Comparison of ENCODE assay signal across 1 cellular context in the genomic region with DNA sequence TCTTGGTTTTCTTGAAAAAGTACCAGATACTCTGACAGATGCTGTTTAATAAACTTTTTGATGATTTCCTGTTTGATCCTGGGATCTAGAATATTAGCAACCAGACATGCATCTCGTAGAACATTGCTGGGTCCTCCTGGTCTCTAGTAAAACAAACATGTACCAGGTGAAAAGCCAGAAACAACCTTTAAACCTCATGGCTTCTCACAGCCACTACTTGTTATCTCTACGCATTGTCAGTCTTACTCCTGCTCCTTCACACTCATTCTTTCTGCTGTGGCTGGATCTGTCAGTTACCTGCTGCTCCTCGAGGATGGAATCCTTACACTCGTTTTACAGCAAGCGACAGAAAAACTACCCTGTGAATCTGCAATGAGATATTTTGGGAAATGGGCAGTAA.
TF ChIP-seq lines count a peak whose summit lies in the region.

No MANE protein-coding gene starts in this region.

TF ChIP-seq in HepG2, 621 proteins besides CTCF, POLR2A, EP300 and RAD21:
- TF ChIP-seq TFE3 (CRISPR knock-in tag; IDR thresholded peaks at IDR 0.05) (no peak), ELF1 (CRISPR knock-in tag; IDR thresholded peaks at IDR 0.05) (no peak), ZNF883 (CRISPR knock-in tag; IDR thresholded peaks at IDR 0.05; ENCODE audit: not compliant biosample characterization) (no peak), GMEB1 (CRISPR knock-in tag; IDR thresholded peaks at IDR 0.05; ENCODE audit: borderline replicate concordance) (no peak), BHLHE40 (IDR thresholded peaks at IDR 0.05; ENCODE audit: low read length) (no peak), BCL3 (CRISPR knock-in tag; IDR thresholded peaks at IDR 0.05) (no peak), MED8 (CRISPR knock-in tag; IDR thresholded peaks at IDR 0.05; ENCODE audit: insufficient replicate concordance) (no peak), NFIB (CRISPR knock-in tag; IDR thresholded peaks at IDR 0.05; ENCODE audit: borderline replicate concordance) (no peak), NFKB2 (CRISPR knock-in tag; IDR thresholded peaks at IDR 0.05; ENCODE audit: borderline replicate concordance) (no peak), KLF12 (CRISPR knock-in tag; IDR thresholded peaks at IDR 0.05; ENCODE audit: borderline replicate concordance) (no peak), ZNF839 (CRISPR knock-in tag; IDR thresholded peaks at IDR 0.05; ENCODE audit: borderline replicate concordance) (no peak), REL (CRISPR knock-in tag; conservative IDR thresholded peaks at IDR 0.05) (no peak), ONECUT2 (CRISPR knock-in tag; IDR thresholded peaks at IDR 0.05) (no peak), ZNF430 (CRISPR knock-in tag; IDR thresholded peaks at IDR 0.05) (no peak), THAP7 (CRISPR knock-in tag; IDR thresholded peaks at IDR 0.05) (no peak), ATF6 (CRISPR knock-in tag; conservative IDR thresholded peaks at IDR 0.05) (no peak)
- TF ChIP-seq, protein P1, sequence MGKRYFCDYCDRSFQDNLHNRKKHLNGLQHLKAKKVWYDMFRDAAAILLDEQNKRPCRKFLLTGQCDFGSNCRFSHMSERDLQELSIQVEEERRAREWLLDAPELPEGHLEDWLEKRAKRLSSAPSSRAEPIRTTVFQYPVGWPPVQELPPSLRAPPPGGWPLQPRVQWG (CRISPR knock-in tag; IDR thresholded peaks at IDR 0.05; ENCODE audit: borderline replicate concordance, low read depth) = no peak
